Comparison of ENCODE assay signal across 9 cellular contexts in the genomic region with DNA sequence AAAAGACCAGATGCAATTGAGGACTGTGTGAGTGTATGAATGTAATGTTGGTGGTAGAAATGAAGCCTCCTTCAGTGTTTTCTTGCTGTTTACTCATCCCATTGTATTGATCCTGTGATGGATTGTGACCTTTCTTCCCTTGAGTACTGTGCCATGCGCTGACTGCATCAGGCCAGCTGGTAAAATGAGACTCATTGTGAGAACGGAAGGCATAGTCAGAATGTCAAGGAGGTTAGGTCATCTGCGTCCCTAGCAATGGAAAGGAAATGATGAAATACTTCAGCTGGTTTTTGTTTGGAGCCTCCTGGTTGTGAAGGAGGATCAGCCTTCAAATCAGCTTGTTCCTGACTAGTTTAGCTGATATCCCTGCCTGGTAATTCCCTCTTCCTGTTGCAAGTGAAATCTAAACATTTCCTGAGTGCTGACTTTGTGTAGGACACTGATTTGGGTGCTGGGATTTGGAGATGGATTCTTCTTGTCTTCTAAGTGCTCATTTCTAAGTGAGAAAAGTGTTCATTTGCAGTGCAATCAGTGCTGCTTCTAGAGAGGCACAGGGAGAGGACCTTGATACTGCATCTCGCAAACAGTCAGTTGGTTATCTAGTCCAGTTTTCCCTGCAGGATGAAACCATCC. TPM values are rescaled to one million over a fixed set of nuclear protein-coding genes. Genes with fewer than 3 reads are reported as not detected.
DNase-seq lines count a peak whose midpoint lies in the region; ATAC-seq and TF ChIP-seq lines count a peak whose summit lies in the region.
"Had no signal": no experiment of that assay in that cellular context is flagged by ENCODE, and none has a peak within 500 bp of the region (broad histone marks: within the 10 kb centered on the region; RNA-seq: fewer than 3 reads in every experiment).

No MANE protein-coding gene starts in this region.

- H3K9me3 ChIP-seq in left lung = no peaks in the 10 kb centered on the region

- TF ChIP-seq CTCF in left lung (IDR thresholded peaks at IDR 0.05) = no peak

- ATAC-seq in left lung = peak; percentile 74
- ATAC-seq in GM21619 (IDR thresholded peaks at IDR 0.05; ENCODE audit: unreplicated experiment) = no peak

- peak; percentile 51 to 81 for DNase-seq in NCI-H2081 (lab: John Stamatoyannopoulos, UW)
- no peak for DNase-seq in NCI-H2081 treated with DMSO at 0.1 percent for 48 hours (lab: John Stamatoyannopoulos, UW)
- peak; percentile 79 for DNase-seq in NCI-H345 treated with DMSO at 0.1 percent for 48 hours (lab: John Stamatoyannopoulos, UW; ENCODE audit: unreplicated experiment)
- peak; percentile 98 for DNase-seq in amniotic epithelial cell (ENCODE audit: low read depth)
- DNase-seq in left lung = no peak
- DNase-seq in middle frontal gyrus (ENCODE audit: extremely low spot score, low spot score) = no peak
- no peak for DNase-seq in ecto neural progenitor cell (ENCODE audit: low spot score)

- no peak overlapping the region for H3K4me3 ChIP-seq in left lung

- intact Hi-C loops in left lung (cut with DNase I) = no loop called here

- no peaks in the 10 kb centered on the region for H3K36me3 ChIP-seq in left lung

- H3K4me1 ChIP-seq in left lung = peaks cover 17 to 68% of the 10 kb centered on the region in 2 donors

- peak overlapping the region; percentile 55 to 71 for H3K27ac ChIP-seq in left lung
- H3K27ac ChIP-seq: C4-2B had no signal

- H3K27me3 ChIP-seq in left lung = no peaks in the 10 kb centered on the region

RNA-seq across cellular contexts. Expression of a gene that starts 35.5 kb away (rescaled TPM):
- total RNA-seq in left lung = 1 to 10 TPM; 2.1 to 4.8 TPM

Comparison
In these comparisons a context has a peak if more than half of its experiments do, and no peak if none do; other contexts are left out.
1. DNase-seq: peak in NCI-H2081 (2 of 2), NCI-H345 treated with DMSO at 0.1 percent for 48 hours (single experiment) and amniotic epithelial cell (single experiment); none in NCI-H2081 treated with DMSO at 0.1 percent for 48 hours (single experiment), left lung (0 of 2), middle frontal gyrus (single experiment) and ecto neural progenitor cell (single experiment).